ENCODE assay signal across 15 cellular contexts in the genomic region with DNA sequence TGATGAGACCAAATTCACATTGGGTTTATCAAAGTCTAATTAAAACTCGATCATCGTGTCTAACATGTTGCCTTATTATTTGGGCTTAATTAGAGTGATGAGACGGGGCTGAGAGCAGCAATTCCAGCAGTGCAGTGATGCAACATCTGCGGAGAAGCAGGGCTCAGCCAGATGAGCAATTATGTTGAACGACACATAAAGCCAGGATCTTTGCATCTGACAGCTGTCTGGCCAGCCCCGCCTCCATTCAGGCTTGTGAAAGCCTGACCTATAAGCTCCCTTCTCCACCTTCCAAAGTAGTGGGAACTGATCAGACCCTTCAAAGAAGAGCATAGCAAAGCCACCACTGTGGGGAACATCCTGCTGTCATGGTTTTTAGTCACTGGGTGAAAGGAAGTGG.
DNase-seq lines count a peak whose midpoint lies in the region; TF ChIP-seq lines count a peak whose summit lies in the region.
"Had no signal": no experiment of that assay in that cellular context is flagged by ENCODE, and none has a peak within 500 bp of the region (broad histone marks: within the 10 kb centered on the region; RNA-seq: fewer than 3 reads in every experiment).

No MANE protein-coding gene starts in this region.

- H3K27ac ChIP-seq in left ventricle myocardium inferior (replicated peaks): no peak overlapping the region
- H3K27ac ChIP-seq: C4-2B had no signal

- no peaks in the 10 kb centered on the region for H3K27me3 Mint-ChIP-seq in activated CD4-positive, alpha-beta T cell treated with anti-CD3 and anti-CD28 coated beads, Interleukin-2, amount 10 ng/mL, durations not matched to agents 24 days and 14 days

- H3K4me3 Mint-ChIP-seq in activated CD4-positive, alpha-beta T cell treated with anti-CD3 and anti-CD28 coated beads, Interleukin-2, amount 10 ng/mL, durations not matched to agents 24 days and 14 days: no peak overlapping the region
- H3K4me3 Mint-ChIP-seq: CD4-positive, alpha-beta memory T cell had no signal

- H3K27ac Mint-ChIP-seq in activated CD4-positive, alpha-beta T cell treated with anti-CD3 and anti-CD28 coated beads, Interleukin-2, amount 10 ng/mL, durations not matched to agents 24 days and 14 days: no peak overlapping the region
- H3K27ac Mint-ChIP-seq: CD4-positive, alpha-beta memory T cell had no signal

- H3K27me3 ChIP-seq in left ventricle myocardium inferior (ENCODE audit: low read depth): peaks cover 68% of the 10 kb centered on the region
- H3K27me3 ChIP-seq: BE2C had no signal

- no peaks in the 10 kb centered on the region for H3K9me3 Mint-ChIP-seq in activated CD4-positive, alpha-beta T cell treated with anti-CD3 and anti-CD28 coated beads, Interleukin-2, amount 10 ng/mL, durations not matched to agents 24 days and 14 days

- H3K4me1 ChIP-seq in left ventricle myocardium inferior: no peaks in the 10 kb centered on the region
- H3K4me1 ChIP-seq: BE2C had no signal

- no peaks in the 10 kb centered on the region for H3K36me3 ChIP-seq in left ventricle myocardium inferior
- H3K36me3 ChIP-seq: BE2C had no signal

- peak; percentile 14 for DNase-seq in activated CD4-positive, alpha-beta T cell treated with anti-CD3 and anti-CD28 coated beads, Interleukin-2, amount 10 ng/mL, durations not matched to agents 24 days and 14 days
- no peak for DNase-seq in activated CD4-positive, alpha-beta T cell treated with anti-CD3 and anti-CD28 coated beads, Interleukin-2, amount 50 U/mL, for 1 hour
- DNase-seq in NCI-H510A (lab: John Stamatoyannopoulos, UW) (peak; percentile 31), iPS-NIHi7 (ENCODE audit: extremely low spot score) (peak; percentile 7), NCI-H1092 (lab: John Stamatoyannopoulos, UW) (no peak), NCI-H187 treated with DMSO at 0.1 percent for 48 hours (lab: John Stamatoyannopoulos, UW) (no peak), left ventricle myocardium inferior (no peak)
- DNase-seq: BE2C; CD4-positive, alpha-beta memory T cell; COR-L47; DMS153; DND-41; GDM1; HCEC 1CT had no signal

- intact Hi-C loops in activated CD4-positive, alpha-beta T cell treated with anti-CD3 and anti-CD28 coated beads, Interleukin-2, amount 10 ng/mL, durations not matched to agents 24 days and 14 days (cut with micrococcal nuclease): no loop called here
- intact Hi-C loops in left ventricle myocardium inferior (cut with micrococcal nuclease): no loop called here

- H3K9me3 ChIP-seq in left ventricle myocardium inferior (replicated peaks): no peaks in the 10 kb centered on the region
- H3K9me3 ChIP-seq: BE2C had no signal

- no peaks in the 10 kb centered on the region for H3K4me1 Mint-ChIP-seq in activated CD4-positive, alpha-beta T cell treated with anti-CD3 and anti-CD28 coated beads, Interleukin-2, amount 10 ng/mL, durations not matched to agents 24 days and 14 days
- H3K4me1 Mint-ChIP-seq: CD4-positive, alpha-beta memory T cell had no signal

- H3K36me3 Mint-ChIP-seq in activated CD4-positive, alpha-beta T cell treated with anti-CD3 and anti-CD28 coated beads, Interleukin-2, amount 10 ng/mL, durations not matched to agents 24 days and 14 days (ENCODE audit: low read depth): no peaks in the 10 kb centered on the region
- H3K36me3 Mint-ChIP-seq: CD4-positive, alpha-beta memory T cell had no signal

- H3K4me3 ChIP-seq in left ventricle myocardium inferior: no peak overlapping the region

- TF ChIP-seq CTCF in left ventricle myocardium inferior (IDR thresholded peaks at IDR 0.05; ENCODE audit: borderline replicate concordance): no peak

Comparison
In these comparisons a context has a peak if more than half of its experiments do, and no peak if none do; other contexts are left out.
1. DNase-seq: peak in activated CD4-positive, alpha-beta T cell treated with anti-CD3 and anti-CD28 coated beads, Interleukin-2, amount 10 ng/mL, durations not matched to agents 24 days and 14 days (single experiment), NCI-H510A (single experiment) and iPS-NIHi7 (single experiment); none in activated CD4-positive, alpha-beta T cell treated with anti-CD3 and anti-CD28 coated beads, Interleukin-2, amount 50 U/mL, for 1 hour (single experiment), NCI-H1092 (single experiment), NCI-H187 treated with DMSO at 0.1 percent for 48 hours (single experiment) and left ventricle myocardium inferior (single experiment).